ENCODE assay signal across 8 cellular contexts in the genomic region with DNA sequence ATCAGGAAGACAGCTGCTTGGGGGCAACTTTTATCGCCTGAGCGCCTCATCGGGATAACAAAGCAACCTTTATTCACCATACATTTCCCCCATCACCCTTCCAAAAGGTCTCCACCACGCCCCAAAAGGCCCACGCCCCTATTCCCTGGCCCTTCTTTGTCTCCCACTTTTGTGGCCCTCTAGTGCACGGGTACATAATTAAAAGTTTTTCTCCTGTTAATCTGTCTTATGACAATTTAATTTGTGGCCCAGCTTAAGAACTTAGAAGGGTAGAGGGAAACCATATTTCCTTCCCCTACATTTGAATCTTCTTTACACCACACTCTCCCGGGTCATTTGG. TPM values are rescaled to one million over a fixed set of nuclear protein-coding genes. Genes with fewer than 3 reads are reported as not detected.
DNase-seq lines count a peak whose midpoint lies in the region; ATAC-seq, FAIRE-seq and TF ChIP-seq lines count a peak whose summit lies in the region.

No MANE protein-coding gene starts in this region.

- DNase-seq in OCI-M1 (lab: John Stamatoyannopoulos, UW), result peak; percentile 33
- DNase-seq in bronchial epithelial cell (ENCODE audit: low read depth), result peak; percentile 1
- peak; percentile 16 to 50 (median 28) for DNase-seq in mucosa of descending colon
- no peak for DNase-seq in NCI-H1092 treated with DMSO at 0.1 percent for 48 hours (lab: John Stamatoyannopoulos, UW)

- H3K27me3 ChIP-seq in bronchial epithelial cell (ENCODE audit: control insufficient read depth, insufficient read depth, low read length), result no peaks in the 10 kb centered on the region

- intact Hi-C loops in mucosa of descending colon (cut with DNase I, micrococcal nuclease), result no loop called here

- FAIRE-seq in bronchial epithelial cell (lab: Jason Lieb, UNC), result no peak

- H3K4me1 ChIP-seq in mucosa of descending colon (ENCODE audit: low read depth), result peaks cover 24% of the 10 kb centered on the region

- TF ChIP-seq CTCF in GM12873 (IDR thresholded peaks at IDR 0.05; ENCODE audit: insufficient read depth, low read depth, low read length, missing control alignments), result peak; percentile 9
- peak; percentile 12 for TF ChIP-seq CTCF in bronchial epithelial cell (IDR thresholded peaks at IDR 0.05; ENCODE audit: insufficient read depth, low read length, severe bottlenecking)
- TF ChIP-seq CTCF in mucosa of descending colon (IDR thresholded peaks at IDR 0.05), result no peak

- H3K4me3 ChIP-seq in bronchial epithelial cell (ENCODE audit: low read depth, low read length) (peak overlapping the region; percentile 72), mucosa of descending colon (peak overlapping the region; percentile 90)

- no peaks in the 10 kb centered on the region for H3K9me3 ChIP-seq in mucosa of descending colon

- H3K36me3 ChIP-seq in bronchial epithelial cell (ENCODE audit: control insufficient read depth, insufficient read depth, low read length), result no peaks in the 10 kb centered on the region
- no peaks in the 10 kb centered on the region for H3K36me3 ChIP-seq in mucosa of descending colon (ENCODE audit: low read depth)

- ATAC-seq in HG02571 (IDR thresholded peaks at IDR 0.05; ENCODE audit: unreplicated experiment) (peak; percentile 8), mucosa of descending colon (peak; percentile 50), HG02623 (IDR thresholded peaks at IDR 0.05; ENCODE audit: unreplicated experiment) (no peak), HG03469 (IDR thresholded peaks at IDR 0.05; ENCODE audit: unreplicated experiment) (no peak)

RNA-seq across cellular contexts. Expression of a gene that starts 0.6 kb away (rescaled TPM):
- total RNA-seq in bronchial epithelial cell, result 12.1 and 12.2 TPM in 2 replicates
- total RNA-seq in mucosa of descending colon, result 10 to 100 TPM; 10.8 to 12.2 (median 11.5) TPM

RNA-seq across cellular contexts. Expression of a gene that starts 20.8 kb away (rescaled TPM):
- 4.2 and 4.5 TPM in 2 replicates for total RNA-seq in bronchial epithelial cell
- total RNA-seq in mucosa of descending colon, result 10 to 100 TPM in 2 of 3 donors, 1 to 10 TPM in 1; 8.2 to 23.5 (median 15.8) TPM

RNA-seq across cellular contexts. Expression of a gene that starts 46.0 kb away (rescaled TPM):
- total RNA-seq in bronchial epithelial cell (22.4 and 49.8 TPM in 2 replicates), mucosa of descending colon (100 to 1,000 TPM in 1 of 3 donors, 10 to 100 TPM in 2; 62.1 to 107 (median 93.8) TPM)

Comparison
In these comparisons a context has a peak if more than half of its experiments do, and no peak if none do; other contexts are left out.
1. ATAC-seq: peak in HG02571 (single experiment) and mucosa of descending colon (single experiment); none in HG02623 (single experiment) and HG03469 (single experiment).